In the genomic region with DNA sequence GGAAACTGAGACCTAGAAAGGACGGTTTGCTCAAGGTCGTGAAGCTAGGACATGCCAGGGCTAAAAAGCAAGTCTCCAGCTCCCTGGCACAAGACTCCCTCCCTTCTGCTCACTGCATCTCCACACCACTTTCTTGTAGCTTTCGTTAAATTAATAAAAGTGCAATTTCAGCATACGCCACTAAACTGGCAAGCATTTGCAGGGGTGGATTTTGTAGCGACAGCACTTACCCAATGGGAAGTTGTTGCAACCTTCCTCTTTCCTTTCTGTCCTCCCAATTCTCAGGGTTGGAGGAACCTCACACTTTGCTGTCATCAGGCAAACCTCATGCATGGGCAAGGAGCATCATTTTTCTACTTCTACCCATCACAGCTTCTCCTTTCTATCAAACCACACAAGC, we compare ENCODE assay signal across 2 cellular contexts.
TF ChIP-seq lines count a peak whose summit lies in the region.

No MANE protein-coding gene starts in this region.

TF ChIP-seq in HepG2, 621 proteins besides CTCF, POLR2A, EP300 and RAD21:
- no peak for TF ChIP-seq ZMYM4 (CRISPR knock-in tag; IDR thresholded peaks at IDR 0.05)
- TF ChIP-seq TBX2 (CRISPR knock-in tag; IDR thresholded peaks at IDR 0.05; ENCODE audit: borderline replicate concordance) = 0 out of 2 replicates have a peak, but pooled peaks have one; percentile 14
- 0 out of 2 replicates have a peak, but pooled peaks have one; percentile 18 for TF ChIP-seq CCDC6 (CRISPR knock-in tag; IDR thresholded peaks at IDR 0.05)
- TF ChIP-seq MEIS1 (CRISPR knock-in tag; IDR thresholded peaks at IDR 0.05; ENCODE audit: borderline replicate concordance) = peak; percentile 23; the same call in 1 of the 2 replicates
- TF ChIP-seq, protein P1, sequence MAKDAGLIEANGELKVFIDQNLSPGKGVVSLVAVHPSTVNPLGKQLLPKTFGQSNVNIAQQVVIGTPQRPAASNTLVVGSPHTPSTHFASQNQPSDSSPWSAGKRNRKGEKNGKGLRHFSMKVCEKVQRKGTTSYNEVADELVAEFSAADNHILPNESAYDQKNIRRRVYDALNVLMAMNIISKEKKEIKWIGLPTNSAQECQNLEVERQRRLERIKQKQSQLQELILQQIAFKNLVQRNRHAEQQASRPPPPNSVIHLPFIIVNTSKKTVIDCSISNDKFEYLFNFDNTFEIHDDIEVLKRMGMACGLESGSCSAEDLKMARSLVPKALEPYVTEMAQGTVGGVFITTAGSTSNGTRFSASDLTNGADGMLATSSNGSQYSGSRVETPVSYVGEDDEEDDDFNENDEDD (CRISPR knock-in tag; IDR thresholded peaks at IDR 0.05; ENCODE audit: borderline replicate concordance) = no peak
- peak; percentile 12; the same call in 1 of the 2 replicates for TF ChIP-seq MAFF (IDR thresholded peaks at IDR 0.05; ENCODE audit: low read depth, low read length)
- TF ChIP-seq, protein P2, sequence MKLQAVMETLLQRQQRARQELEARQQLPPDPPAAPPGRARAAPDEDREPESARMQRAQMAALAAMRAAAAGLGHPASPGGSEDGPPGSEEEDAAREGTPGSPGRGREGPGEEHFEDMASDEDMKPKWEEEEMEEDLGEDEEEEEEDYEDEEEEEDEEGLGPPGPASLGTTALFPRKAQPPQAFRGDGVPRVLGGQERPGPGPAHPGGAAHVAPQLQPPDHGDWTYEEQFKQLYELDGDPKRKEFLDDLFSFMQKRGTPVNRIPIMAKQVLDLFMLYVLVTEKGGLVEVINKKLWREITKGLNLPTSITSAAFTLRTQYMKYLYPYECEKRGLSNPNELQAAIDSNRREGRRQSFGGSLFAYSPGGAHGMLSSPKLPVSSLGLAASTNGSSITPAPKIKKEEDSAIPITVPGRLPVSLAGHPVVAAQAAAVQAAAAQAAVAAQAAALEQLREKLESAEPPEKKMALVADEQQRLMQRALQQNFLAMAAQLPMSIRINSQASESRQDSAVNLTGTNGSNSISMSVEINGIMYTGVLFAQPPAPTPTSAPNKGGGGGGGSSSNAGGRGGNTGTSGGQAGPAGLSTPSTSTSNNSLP (IDR thresholded peaks at IDR 0.05; ENCODE audit: low read depth, low read length) = 0 out of 2 replicates have a peak, but pooled peaks have one; percentile 0
- TF ChIP-seq ATF7 (IDR thresholded peaks at IDR 0.05) = no peak
- 0 out of 2 replicates have a peak, but pooled peaks have one; percentile 12 for TF ChIP-seq ATF7 (CRISPR knock-in tag; IDR thresholded peaks at IDR 0.05)
- 0 out of 2 replicates have a peak, but pooled peaks have one; percentile 7 for TF ChIP-seq PITX1 (CRISPR knock-in tag; IDR thresholded peaks at IDR 0.05)
- 0 out of 2 replicates have a peak, but pooled peaks have one; percentile 54 for TF ChIP-seq ZNF556 (CRISPR knock-in tag; IDR thresholded peaks at IDR 0.05; ENCODE audit: borderline replicate concordance)
- no peak for TF ChIP-seq YEATS4 (CRISPR knock-in tag; IDR thresholded peaks at IDR 0.05; ENCODE audit: borderline replicate concordance)
- 0 out of 4 replicates have a peak, but pooled peaks of 1 of the 2 experiments have one; percentile 4 for TF ChIP-seq MAFK (conservative IDR thresholded peaks at IDR 0.05 in 1 of 2, IDR thresholded peaks at IDR 0.05 in 1 of 2; ENCODE audit: low read length in 2 of 2)
TF ChIP-seq in HepG2: peak in this region for 9.

TF ChIP-seq in WTC11, 78 proteins besides CTCF, POLR2A, EP300 and RAD21:
- TF ChIP-seq NFATC4 (CRISPR knock-in tag; IDR thresholded peaks at IDR 0.05) = no peak
- no peak for TF ChIP-seq NR3C1 (CRISPR knock-in tag; conservative IDR thresholded peaks at IDR 0.05; ENCODE audit: low read depth)
- TF ChIP-seq, protein P3, sequence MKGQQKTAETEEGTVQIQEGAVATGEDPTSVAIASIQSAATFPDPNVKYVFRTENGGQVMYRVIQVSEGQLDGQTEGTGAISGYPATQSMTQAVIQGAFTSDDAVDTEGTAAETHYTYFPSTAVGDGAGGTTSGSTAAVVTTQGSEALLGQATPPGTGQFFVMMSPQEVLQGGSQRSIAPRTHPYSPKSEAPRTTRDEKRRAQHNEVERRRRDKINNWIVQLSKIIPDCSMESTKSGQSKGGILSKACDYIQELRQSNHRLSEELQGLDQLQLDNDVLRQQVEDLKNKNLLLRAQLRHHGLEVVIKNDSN (CRISPR knock-in tag; IDR thresholded peaks at IDR 0.05) = no peak
- TF ChIP-seq PRRX2 (CRISPR knock-in tag; IDR thresholded peaks at IDR 0.05) = no peak
- no peak for TF ChIP-seq GTF2I (CRISPR knock-in tag; conservative IDR thresholded peaks at IDR 0.05)
- TF ChIP-seq EMX1 (CRISPR knock-in tag; IDR thresholded peaks at IDR 0.05) = no peak
- TF ChIP-seq, protein P4, sequence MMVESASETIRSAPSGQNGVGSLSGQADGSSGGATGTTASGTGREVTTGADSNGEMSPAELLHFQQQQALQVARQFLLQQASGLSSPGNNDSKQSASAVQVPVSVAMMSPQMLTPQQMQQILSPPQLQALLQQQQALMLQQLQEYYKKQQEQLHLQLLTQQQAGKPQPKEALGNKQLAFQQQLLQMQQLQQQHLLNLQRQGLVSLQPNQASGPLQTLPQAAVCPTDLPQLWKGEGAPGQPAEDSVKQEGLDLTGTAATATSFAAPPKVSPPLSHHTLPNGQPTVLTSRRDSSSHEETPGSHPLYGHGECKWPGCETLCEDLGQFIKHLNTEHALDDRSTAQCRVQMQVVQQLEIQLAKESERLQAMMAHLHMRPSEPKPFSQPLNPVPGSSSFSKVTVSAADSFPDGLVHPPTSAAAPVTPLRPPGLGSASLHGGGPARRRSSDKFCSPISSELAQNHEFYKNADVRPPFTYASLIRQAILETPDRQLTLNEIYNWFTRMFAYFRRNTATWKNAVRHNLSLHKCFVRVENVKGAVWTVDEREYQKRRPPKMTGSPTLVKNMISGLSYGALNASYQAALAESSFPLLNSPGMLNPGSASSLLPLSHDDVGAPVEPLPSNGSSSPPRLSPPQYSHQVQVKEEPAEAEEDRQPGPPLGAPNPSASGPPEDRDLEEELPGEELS (CRISPR knock-in tag; IDR thresholded peaks at IDR 0.05) = no peak
- no peak for TF ChIP-seq CBFB (CRISPR knock-in tag; IDR thresholded peaks at IDR 0.05; ENCODE audit: low read depth)
- no peak for TF ChIP-seq ATF1 (CRISPR knock-in tag; IDR thresholded peaks at IDR 0.05)
- TF ChIP-seq, protein P5, sequence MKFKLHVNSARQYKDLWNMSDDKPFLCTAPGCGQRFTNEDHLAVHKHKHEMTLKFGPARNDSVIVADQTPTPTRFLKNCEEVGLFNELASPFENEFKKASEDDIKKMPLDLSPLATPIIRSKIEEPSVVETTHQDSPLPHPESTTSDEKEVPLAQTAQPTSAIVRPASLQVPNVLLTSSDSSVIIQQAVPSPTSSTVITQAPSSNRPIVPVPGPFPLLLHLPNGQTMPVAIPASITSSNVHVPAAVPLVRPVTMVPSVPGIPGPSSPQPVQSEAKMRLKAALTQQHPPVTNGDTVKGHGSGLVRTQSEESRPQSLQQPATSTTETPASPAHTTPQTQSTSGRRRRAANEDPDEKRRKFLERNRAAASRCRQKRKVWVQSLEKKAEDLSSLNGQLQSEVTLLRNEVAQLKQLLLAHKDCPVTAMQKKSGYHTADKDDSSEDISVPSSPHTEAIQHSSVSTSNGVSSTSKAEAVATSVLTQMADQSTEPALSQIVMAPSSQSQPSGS (CRISPR knock-in tag; IDR thresholded peaks at IDR 0.05; ENCODE audit: borderline replicate concordance, low read depth) = no peak
- TF ChIP-seq SMAD4 (CRISPR knock-in tag; IDR thresholded peaks at IDR 0.05) = no peak
- no peak for TF ChIP-seq CREM (CRISPR knock-in tag; IDR thresholded peaks at IDR 0.05)
- TF ChIP-seq, protein P6, sequence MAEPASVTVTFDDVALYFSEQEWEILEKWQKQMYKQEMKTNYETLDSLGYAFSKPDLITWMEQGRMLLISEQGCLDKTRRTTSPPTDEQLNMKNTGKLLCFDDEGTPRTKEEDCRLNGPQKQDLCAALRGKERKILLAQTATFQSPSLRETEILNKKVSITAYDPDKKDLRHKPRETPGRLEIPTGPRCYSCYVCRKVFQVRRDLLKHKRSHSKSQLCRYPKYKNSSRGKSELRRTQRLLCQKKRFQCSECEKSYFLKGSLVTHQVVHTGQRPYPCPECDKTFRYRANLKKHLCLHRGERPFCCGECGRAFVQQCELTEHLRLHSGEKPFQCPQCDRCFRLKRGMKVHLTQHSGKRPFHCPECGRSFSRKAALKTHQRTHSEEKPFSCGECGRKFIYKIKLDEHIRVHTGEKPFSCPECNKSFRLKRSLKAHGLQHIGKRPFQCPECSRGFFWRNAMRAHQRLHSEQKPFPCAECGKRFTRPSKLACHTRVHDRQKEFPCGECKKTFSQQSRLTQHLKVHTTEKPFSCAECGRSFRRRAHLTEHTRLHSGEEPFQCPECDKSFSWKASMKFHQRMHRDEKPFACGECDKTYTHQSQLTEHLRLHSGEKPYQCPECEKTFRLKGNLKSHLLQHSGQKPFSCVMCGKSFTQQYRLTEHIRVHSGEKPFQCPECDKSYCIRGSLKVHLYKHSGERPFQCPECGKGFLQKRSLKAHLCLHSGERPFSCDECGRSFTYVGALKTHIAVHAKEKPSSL (CRISPR knock-in tag; conservative IDR thresholded peaks at IDR 0.05) = no peak
- no peak for TF ChIP-seq CREB1 (CRISPR knock-in tag; IDR thresholded peaks at IDR 0.05)
- TF ChIP-seq, protein P7, sequence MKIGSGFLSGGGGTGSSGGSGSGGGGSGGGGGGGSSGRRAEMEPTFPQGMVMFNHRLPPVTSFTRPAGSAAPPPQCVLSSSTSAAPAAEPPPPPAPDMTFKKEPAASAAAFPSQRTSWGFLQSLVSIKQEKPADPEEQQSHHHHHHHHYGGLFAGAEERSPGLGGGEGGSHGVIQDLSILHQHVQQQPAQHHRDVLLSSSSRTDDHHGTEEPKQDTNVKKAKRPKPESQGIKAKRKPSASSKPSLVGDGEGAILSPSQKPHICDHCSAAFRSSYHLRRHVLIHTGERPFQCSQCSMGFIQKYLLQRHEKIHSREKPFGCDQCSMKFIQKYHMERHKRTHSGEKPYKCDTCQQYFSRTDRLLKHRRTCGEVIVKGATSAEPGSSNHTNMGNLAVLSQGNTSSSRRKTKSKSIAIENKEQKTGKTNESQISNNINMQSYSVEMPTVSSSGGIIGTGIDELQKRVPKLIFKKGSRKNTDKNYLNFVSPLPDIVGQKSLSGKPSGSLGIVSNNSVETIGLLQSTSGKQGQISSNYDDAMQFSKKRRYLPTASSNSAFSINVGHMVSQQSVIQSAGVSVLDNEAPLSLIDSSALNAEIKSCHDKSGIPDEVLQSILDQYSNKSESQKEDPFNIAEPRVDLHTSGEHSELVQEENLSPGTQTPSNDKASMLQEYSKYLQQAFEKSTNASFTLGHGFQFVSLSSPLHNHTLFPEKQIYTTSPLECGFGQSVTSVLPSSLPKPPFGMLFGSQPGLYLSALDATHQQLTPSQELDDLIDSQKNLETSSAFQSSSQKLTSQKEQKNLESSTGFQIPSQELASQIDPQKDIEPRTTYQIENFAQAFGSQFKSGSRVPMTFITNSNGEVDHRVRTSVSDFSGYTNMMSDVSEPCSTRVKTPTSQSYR (CRISPR knock-in tag; IDR thresholded peaks at IDR 0.05) = no peak
TF ChIP-seq in WTC11: peak in this region for 0.
